ENCODE assay signal across 8 cellular contexts in the genomic region with DNA sequence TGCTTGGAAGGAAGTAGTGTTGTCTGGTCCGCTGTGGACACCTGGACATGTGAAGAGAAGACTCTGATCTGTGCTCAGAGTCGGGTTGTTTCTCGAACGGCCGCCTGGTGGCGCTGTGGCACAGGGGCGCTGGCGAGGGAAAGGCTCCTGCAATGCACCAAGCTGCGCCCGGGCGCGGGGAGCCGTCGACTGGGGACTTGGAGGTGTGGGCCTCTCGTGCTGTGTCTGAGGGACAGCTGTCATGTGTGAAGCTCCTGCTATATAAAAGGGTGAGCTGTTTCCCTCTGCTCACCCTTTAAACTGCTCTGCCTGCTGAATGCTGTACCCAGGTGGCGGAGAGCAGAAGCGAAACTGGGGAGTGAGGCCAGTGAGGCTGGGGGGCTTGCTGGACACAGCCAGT. TPM values are rescaled to one million over a fixed set of nuclear protein-coding genes. Genes with fewer than 3 reads are reported as not detected.
DNase-seq lines count a peak whose midpoint lies in the region; ATAC-seq and TF ChIP-seq lines count a peak whose summit lies in the region.

No MANE protein-coding gene starts in this region.

- no peaks in the 10 kb centered on the region for H3K36me3 Mint-ChIP-seq in CD8-positive, alpha-beta T cell

- peak; percentile 57 for ATAC-seq in CD8-positive, alpha-beta T cell
- no peak for ATAC-seq in HG02763 (IDR thresholded peaks at IDR 0.05; ENCODE audit: unreplicated experiment)

- peak; percentile 32 to 75 (median 59) for DNase-seq in CD8-positive, alpha-beta T cell
- peak; percentile 43 for DNase-seq in H4 (ENCODE audit: low spot score)
- DNase-seq in NCI-H2227 treated with DMSO at 0.1 percent for 48 hours (lab: John Stamatoyannopoulos, UW), result peak; percentile 74
- peak; percentile 65 for DNase-seq in activated CD4-positive, alpha-beta T cell treated with anti-CD3 and anti-CD28 coated beads, Interleukin-2, amount 50 U/mL, for 1 hour
- peak; percentile 34 to 63 for DNase-seq in dermis microvascular lymphatic vessel endothelial cell (ENCODE audit: low read depth in 2 of 2)
- DNase-seq in medulla oblongata (ENCODE audit: extremely low spot score), result peak; percentile 79
- peak; percentile 35 for DNase-seq in stimulated activated CD8-positive, alpha-beta memory T cell treated with anti-CD3 and anti-CD28 coated beads, Interleukin-12 subunit alpha, Interleukin-12 subunit beta, amount 100 ng/mL, for 1 hour (ENCODE audit: low read depth)

- H3K9me3 Mint-ChIP-seq in CD8-positive, alpha-beta T cell, result no peaks in the 10 kb centered on the region

- no peaks in the 10 kb centered on the region for H3K36me3 ChIP-seq in CD8-positive, alpha-beta T cell (ENCODE audit: insufficient read depth, low read length)

- no peaks in the 10 kb centered on the region for H3K27me3 ChIP-seq in CD8-positive, alpha-beta T cell (ENCODE audit: insufficient read depth, low read length)

- no peak overlapping the region for H3K4me3 ChIP-seq in CD8-positive, alpha-beta T cell (ENCODE audit: low read depth, low read length)

- no peaks in the 10 kb centered on the region for H3K4me1 ChIP-seq in CD8-positive, alpha-beta T cell (ENCODE audit: insufficient read depth, low read length)

- peaks cover 4% of the 10 kb centered on the region for H3K4me1 Mint-ChIP-seq in CD8-positive, alpha-beta T cell (ENCODE audit: low read depth)

- H3K27me3 Mint-ChIP-seq in CD8-positive, alpha-beta T cell (ENCODE audit: low read depth), result peaks cover 34% of the 10 kb centered on the region

- H3K4me3 Mint-ChIP-seq in CD8-positive, alpha-beta T cell, result peak overlapping the region; percentile 29

- no peak overlapping the region for H3K27ac ChIP-seq in CD8-positive, alpha-beta T cell (ENCODE audit: low read depth, low read length)

- intact Hi-C loops in CD8-positive, alpha-beta T cell (cut with DNase I, micrococcal nuclease), result loop anchor here (1.0 to 5.0 kb wide), 4 partner anchors 204 to 504 kb away; no protein-coding TSS in a partner anchor

- no peak overlapping the region for H3K27ac Mint-ChIP-seq in CD8-positive, alpha-beta T cell

- CTCF ChIA-PET in CD8-positive, alpha-beta T cell (lab: Charles Lee), result interaction anchor here (0.6 to 2.8 kb wide), 15 partner anchors 9 to 307 kb away, joined by 3 to 13 read pairs (median 5); no protein-coding TSS in a partner anchor

- POLR2A ChIA-PET in CD8-positive, alpha-beta T cell (lab: Charles Lee), result no interaction called here

- peak; percentile 72 for TF ChIP-seq CTCF in CD8-positive, alpha-beta T cell (IDR thresholded peaks at IDR 0.05)

- no peaks in the 10 kb centered on the region for H3K9me3 ChIP-seq in CD8-positive, alpha-beta T cell (ENCODE audit: low read length)

RNA-seq across cellular contexts. Expression of a gene that starts 44.0 kb away (rescaled TPM):
- total RNA-seq in CD8-positive, alpha-beta T cell, result under 1 TPM; 0.17 to 0.62 TPM
- total RNA-seq in H4 (2014; rRNA removed; shearing (Covaris generic)), result 17.3 and 19.2 TPM in 2 replicates
- 0.39 and 0.51 TPM in 2 replicates for total RNA-seq in dermis microvascular lymphatic vessel endothelial cell

Comparison
In these comparisons a context has a peak if more than half of its experiments do, and no peak if none do; other contexts are left out.
1. RNA of a gene that starts 44.0 kb away (total RNA-seq): 17.3 to 19.2 TPM in H4; 0.17 to 0.62 TPM in CD8-positive, alpha-beta T cell and 0.39 to 0.51 TPM in dermis microvascular lymphatic vessel endothelial cell; every median in the first group is over 10 times any median in the second.
2. Peak in every context shown above with its lines, with median percentiles within 50 percentile points of each other: DNase-seq.